ENCODE assay signal across 15 cellular contexts in the genomic region with DNA sequence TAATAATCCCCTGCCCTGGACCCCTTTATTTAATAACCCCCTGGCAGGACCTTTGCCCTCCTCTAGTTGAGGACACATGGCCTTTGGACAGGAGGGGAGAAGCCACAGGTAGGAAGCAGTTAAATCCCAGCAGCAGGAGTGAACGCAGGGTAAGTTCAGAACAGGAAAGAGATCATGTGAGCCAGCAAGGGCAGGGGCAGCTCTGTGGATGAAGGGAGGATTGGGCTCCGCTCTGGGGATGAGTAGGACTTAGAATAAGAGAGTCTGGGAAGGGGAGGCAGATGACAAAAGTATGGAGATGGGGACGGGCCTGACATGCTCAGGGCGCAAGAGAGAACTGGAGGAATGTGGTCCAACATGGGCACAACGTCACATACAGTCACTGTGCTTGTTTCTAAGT.
DNase-seq lines count a peak whose midpoint lies in the region; ATAC-seq and TF ChIP-seq lines count a peak whose summit lies in the region.
"Had no signal": no experiment of that assay in that cellular context is flagged by ENCODE, and none has a peak within 500 bp of the region (broad histone marks: within the 10 kb centered on the region; RNA-seq: fewer than 3 reads in every experiment).

No MANE protein-coding gene starts in this region.

- no peak overlapping the region for H3K4me3 Mint-ChIP-seq in type B pancreatic cell
- H3K4me3 Mint-ChIP-seq: CD14-positive monocyte, IgD-negative memory B cell had no signal

- no peak overlapping the region for H3K4me3 ChIP-seq in HAP-1
- peak overlapping the region; percentile 52 for H3K4me3 ChIP-seq in iPS-20b (ENCODE audit: low read length)
- H3K4me3 ChIP-seq in gastrocnemius medialis: no peak overlapping the region
- H3K4me3 ChIP-seq: SJSA1 had no signal

- H3K4me1 ChIP-seq in HAP-1: peaks cover 12% of the 10 kb centered on the region
- H3K4me1 ChIP-seq in iPS-20b (ENCODE audit: insufficient read depth, low read length): peaks cover 25% of the 10 kb centered on the region
- peaks cover 8 to 14% of the 10 kb centered on the region in 2 donors for H3K4me1 ChIP-seq in gastrocnemius medialis
- H3K4me1 ChIP-seq: SJSA1 had no signal

- H3K36me3 ChIP-seq in HAP-1 (replicated peaks): no peaks in the 10 kb centered on the region
- no peaks in the 10 kb centered on the region for H3K36me3 ChIP-seq in iPS-20b (ENCODE audit: insufficient read depth, low read depth, low read length)
- H3K36me3 ChIP-seq in gastrocnemius medialis: no peaks in the 10 kb centered on the region
- H3K36me3 ChIP-seq: SJSA1 had no signal

- TF ChIP-seq POLR2A in gastrocnemius medialis (IDR thresholded peaks at IDR 0.05): no peak

- ATAC-seq in GM19351 (IDR thresholded peaks at IDR 0.05; ENCODE audit: unreplicated experiment): no peak
- ATAC-seq in gastrocnemius medialis: no peak

- H3K9me3 ChIP-seq in HAP-1 (no peaks in the 10 kb centered on the region), iPS-20b (ENCODE audit: insufficient read depth, low read depth, low read length) (no peaks in the 10 kb centered on the region), gastrocnemius medialis (no peaks in the 10 kb centered on the region)
- H3K9me3 ChIP-seq: SJSA1 had no signal

- in situ Hi-C loops in HAP-1 (cut with MboI; ENCODE audit: low sequenced_read_pairs): no loop called here
- in situ Hi-C loops in gastrocnemius medialis (cut with MboI; ENCODE audit: low sequenced_read_pairs in 4 of 4): no loop called here

- H3K27me3 Mint-ChIP-seq in type B pancreatic cell: peaks cover 15% of the 10 kb centered on the region

- peaks cover 21% of the 10 kb centered on the region for H3K4me1 Mint-ChIP-seq in type B pancreatic cell (ENCODE audit: unreplicated experiment)
- H3K4me1 Mint-ChIP-seq: IgD-negative memory B cell had no signal

- H3K27ac ChIP-seq in iPS-20b (ENCODE audit: low read length) (peak overlapping the region; percentile 35), gastrocnemius medialis (no peak overlapping the region)
- H3K27ac ChIP-seq: SJSA1 had no signal

- H3K9ac ChIP-seq in iPS-20b (ENCODE audit: low read depth, low read length): peak overlapping the region; percentile 43; the same call in 1 of the 2 replicates

- intact Hi-C loops in gastrocnemius medialis (cut with DNase I; ENCODE audit: low total_unique reads): no loop called here

- no peak for TF ChIP-seq CTCF in type B pancreatic cell (conservative IDR thresholded peaks at IDR 0.05)
- no peak for TF ChIP-seq CTCF in gastrocnemius medialis (IDR thresholded peaks at IDR 0.05 in 4 of 5, conservative IDR thresholded peaks at IDR 0.05 in 1 of 5)

- peak overlapping the region; percentile 44 for H3K27ac Mint-ChIP-seq in type B pancreatic cell
- H3K27ac Mint-ChIP-seq: CD14-positive monocyte, IgD-negative memory B cell had no signal

- H3K36me3 Mint-ChIP-seq in type B pancreatic cell: no peaks in the 10 kb centered on the region
- H3K36me3 Mint-ChIP-seq: CD14-positive monocyte, IgD-negative memory B cell had no signal

- no peaks in the 10 kb centered on the region for H3K9me3 Mint-ChIP-seq in type B pancreatic cell
- H3K9me3 Mint-ChIP-seq: IgD-negative memory B cell had no signal

- H3K27me3 ChIP-seq in HAP-1 (ENCODE audit: low read depth) (no peaks in the 10 kb centered on the region), iPS-20b (ENCODE audit: insufficient read depth, low read length) (no peaks in the 10 kb centered on the region), gastrocnemius medialis (no peaks in the 10 kb centered on the region)
- H3K27me3 ChIP-seq: SJSA1 had no signal

- DNase-seq in HAP-1 (ENCODE audit: low spot score in 2 of 2) (peak; percentile 12 to 14), NCI-H69 (lab: John Stamatoyannopoulos, UW) (peak; percentile 28), type B pancreatic cell (ENCODE audit: extremely low spot score, unreplicated experiment) (no peak), gastrocnemius medialis (no peak), NCI-H748 (lab: John Stamatoyannopoulos, UW; ENCODE audit: unreplicated experiment) (no peak)
- DNase-seq: H7, NCI-H1105 treated with DMSO at 0.1 percent for 48 hours, NCI-H1694 treated with DMSO at 0.1 percent for 48 hours, NCI-H2107, NCI-H446 treated with DMSO at 0.1 percent for 48 hours had no signal

Comparison
In these comparisons a context has a peak if more than half of its experiments do, and no peak if none do; other contexts are left out.
1. DNase-seq: peak in HAP-1 (2 of 2) and NCI-H69 (single experiment); none in type B pancreatic cell (single experiment), gastrocnemius medialis (0 of 2) and NCI-H748 (single experiment).